ENCODE assay signal across 1 cellular context in the genomic region with DNA sequence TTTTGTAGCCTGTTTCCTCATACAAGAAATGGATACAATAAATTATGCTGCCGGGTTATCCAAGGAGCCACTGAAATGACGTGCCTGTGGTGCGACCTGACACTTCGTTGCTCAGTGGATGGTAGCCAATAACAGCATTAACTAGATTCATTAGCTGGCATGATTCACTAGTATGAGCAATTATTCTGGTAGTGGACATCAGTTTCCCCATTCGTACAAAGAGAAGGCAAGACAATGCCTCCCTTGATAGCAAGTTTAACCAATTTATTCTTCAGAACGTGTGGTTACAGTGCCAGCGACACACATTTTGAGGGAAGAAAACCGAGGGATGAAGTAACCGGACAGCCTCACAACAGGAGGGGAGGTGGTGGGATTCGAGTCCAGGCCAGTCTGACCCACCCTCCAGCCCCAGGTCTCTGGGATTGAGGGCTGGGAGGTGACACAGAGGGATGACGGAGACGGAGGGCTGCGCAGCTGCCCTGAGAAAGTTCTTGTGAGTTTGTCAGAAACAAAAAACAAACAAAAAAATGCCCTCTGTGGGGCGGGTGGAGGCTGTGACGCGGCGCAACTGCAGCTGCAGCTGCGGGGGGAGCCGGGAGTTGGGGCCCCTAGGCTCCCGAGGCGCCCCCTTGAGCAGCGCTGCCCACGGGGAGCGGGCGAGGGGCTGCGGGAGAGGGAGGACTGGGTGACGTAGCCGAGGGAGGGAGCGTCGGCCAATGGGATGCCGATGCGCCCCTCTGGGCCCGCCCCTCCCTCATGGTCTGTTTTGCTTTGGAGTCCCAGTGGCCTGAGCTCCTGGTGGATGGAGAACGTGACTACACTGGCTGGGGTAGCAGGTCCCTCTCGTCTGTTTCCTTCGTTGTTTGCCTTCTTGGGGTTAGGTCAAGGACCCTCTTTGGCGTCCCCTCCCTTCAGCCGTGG.
TF ChIP-seq lines count a peak whose summit lies in the region.

No MANE protein-coding gene starts in this region.

TF ChIP-seq in HepG2, 621 proteins besides CTCF, POLR2A, EP300 and RAD21 (continued from another document):
- no peak for TF ChIP-seq ZNF10 (CRISPR knock-in tag; IDR thresholded peaks at IDR 0.05; ENCODE audit: borderline replicate concordance, low read depth)
- no peak for TF ChIP-seq CHD4 (IDR thresholded peaks at IDR 0.05; ENCODE audit: borderline replicate concordance, low read length)
- TF ChIP-seq ZBTB42 (CRISPR knock-in tag; IDR thresholded peaks at IDR 0.05): no peak
- TF ChIP-seq PHF8 (CRISPR knock-in tag; IDR thresholded peaks at IDR 0.05): no peak
- TF ChIP-seq E2F1 (CRISPR knock-in tag; IDR thresholded peaks at IDR 0.05): no peak
- TF ChIP-seq HNRNPK (IDR thresholded peaks at IDR 0.05; ENCODE audit: low read depth, low read length, poor library complexity, severe bottlenecking): no peak
- no peak for TF ChIP-seq ZSCAN30 (CRISPR knock-in tag; IDR thresholded peaks at IDR 0.05)
- no peak for TF ChIP-seq TRAFD1 (CRISPR knock-in tag; IDR thresholded peaks at IDR 0.05; ENCODE audit: borderline replicate concordance)
- no peak for TF ChIP-seq ZNF260 (CRISPR knock-in tag; IDR thresholded peaks at IDR 0.05; ENCODE audit: borderline replicate concordance, low read depth)
- peak; percentile 75 for TF ChIP-seq NFYB (CRISPR knock-in tag; IDR thresholded peaks at IDR 0.05)
- no peak for TF ChIP-seq ZBTB10 (CRISPR knock-in tag; IDR thresholded peaks at IDR 0.05; ENCODE audit: borderline replicate concordance)
- TF ChIP-seq ZNF543 (CRISPR knock-in tag; IDR thresholded peaks at IDR 0.05): no peak
- no peak for TF ChIP-seq ZNF484 (CRISPR knock-in tag; IDR thresholded peaks at IDR 0.05; ENCODE audit: borderline replicate concordance, low read depth)
- TF ChIP-seq ISX (CRISPR knock-in tag; conservative IDR thresholded peaks at IDR 0.05): no peak
- TF ChIP-seq ZNF512 (CRISPR knock-in tag; IDR thresholded peaks at IDR 0.05): no peak
- no peak for TF ChIP-seq ZNF678 (CRISPR knock-in tag; IDR thresholded peaks at IDR 0.05)
- no peak for TF ChIP-seq SRSF4 (IDR thresholded peaks at IDR 0.05; ENCODE audit: low read depth, low read length, poor library complexity, severe bottlenecking)
TF ChIP-seq in HepG2: peak in this region for 11.
